ENCODE assay signal across 25 cellular contexts in genomic region chr2:57802243-57802642, GRCh38.
"Had no signal": no experiment of that assay in that cellular context is flagged by ENCODE, and none has a peak within 500 bp of the region (broad histone marks: within the 10 kb centered on the region; RNA-seq: fewer than 3 reads in every experiment).

No MANE protein-coding gene starts in this region.

- H3K4me1 ChIP-seq: esophagus muscularis mucosa, gastrocnemius medialis, left ventricle myocardium inferior, right atrium auricular region, sigmoid colon, stomach, thyroid gland, upper lobe of left lung, uterus had no signal

- FAIRE-seq: keratinocyte had no signal

- ATAC-seq: effector memory CD8-positive, alpha-beta T cell; gastrocnemius medialis; left cardiac atrium; natural killer cell treated with Interleukin-12 subunit alpha and Interleukin-12 subunit beta and Interleukin-15 and Interleukin-18, amount 100 ng/mL, for 72 hours had no signal

- H3K27me3 ChIP-seq: esophagus muscularis mucosa, gastrocnemius medialis, neural progenitor cell, ovary, right atrium auricular region, sigmoid colon, stomach, thyroid gland, upper lobe of left lung, uterus had no signal

- H3K27ac ChIP-seq: epithelial cell of prostate, esophagus muscularis mucosa, gastrocnemius medialis, left ventricle myocardium inferior, neural progenitor cell, ovary, right atrium auricular region, sigmoid colon, skin epidermis, stomach, thyroid gland, upper lobe of left lung, uterus had no signal

- H3K9ac ChIP-seq: neural progenitor cell had no signal

- H3K9me3 ChIP-seq: gastrocnemius medialis, ovary, thyroid gland, upper lobe of left lung, uterus had no signal

- H3K36me3 ChIP-seq: esophagus muscularis mucosa, gastrocnemius medialis, left ventricle myocardium inferior, ovary, right atrium auricular region, sigmoid colon, stomach, thyroid gland, upper lobe of left lung, uterus had no signal

- H3K4me3 ChIP-seq: esophagus muscularis mucosa, gastrocnemius medialis, left ventricle myocardium inferior, lung, neural progenitor cell, ovary, right atrium auricular region, sigmoid colon, skin epidermis, stomach, thyroid gland, upper lobe of left lung, uterus had no signal

- DNase-seq: effector memory CD8-positive, alpha-beta T cell; gastrocnemius medialis; immature natural killer cell; left cardiac atrium; left ventricle myocardium inferior; mesenchymal stem cell; midbrain; nucleus accumbens; sigmoid colon; stimulated activated CD4-positive, alpha-beta T cell treated with anti-CD3 and anti-CD28 coated beads, Interleukin-12 subunit alpha, Interleukin-12 subunit beta, amount 100 ng/mL, for 4 hours; stimulated activated naive CD4-positive, alpha-beta T cell; stomach; substantia nigra; thyroid gland; uterus had no signal
